8 cellular contexts compared by ENCODE assay signal in the genomic region with DNA sequence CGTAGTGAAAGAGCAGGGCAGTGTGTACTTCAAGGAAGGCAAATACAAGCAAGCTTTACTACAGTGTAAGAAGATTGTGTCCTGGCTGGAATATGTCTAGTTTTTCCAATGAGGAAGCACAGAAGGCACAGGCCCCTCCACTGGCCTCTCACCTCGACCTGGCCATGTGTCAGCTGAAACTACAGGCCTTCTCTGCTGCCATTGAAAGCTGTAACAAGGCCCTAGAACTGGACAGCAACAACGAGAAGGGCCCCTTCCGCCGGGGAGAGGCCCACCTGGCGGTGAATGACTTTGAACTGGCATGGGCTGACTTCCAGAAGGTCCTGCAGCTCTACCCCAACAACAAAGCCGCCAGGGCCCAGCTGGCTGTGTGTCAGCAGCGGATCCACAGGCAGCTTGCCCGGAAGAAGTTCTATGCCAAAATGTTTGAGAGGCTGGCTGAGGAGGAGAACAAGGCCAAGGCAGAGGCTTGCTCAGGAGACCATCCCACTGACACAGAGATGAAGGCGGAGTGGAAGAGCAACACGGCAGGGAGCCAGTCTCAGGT.
DNase-seq lines count a peak whose midpoint lies in the region; ATAC-seq and TF ChIP-seq lines count a peak whose summit lies in the region.
"Not testable (repeated sequence)": the region's sequence is repeated elsewhere in the genome, so short reads cannot be mapped to it uniquely, and the experiment has no call there.

No MANE protein-coding gene starts in this region.

- H3K4me1 ChIP-seq in breast epithelium, result not testable (repeated sequence)

- H3K36me3 Mint-ChIP-seq in chondrocyte (ENCODE audit: low read depth), result not testable (repeated sequence)

- DNase-seq in Ammon's horn (ENCODE audit: low spot score), result peak; percentile 67
- DNase-seq in M059J (ENCODE audit: low read depth), result peak; percentile 41
- DNase-seq in breast epithelium (ENCODE audit: low spot score in 2 of 2), result peak in 1 of 2 donors; percentile 53
- peak; percentile 91 for DNase-seq in chondrocyte (ENCODE audit: low spot score)
- peak; percentile 80 for DNase-seq in fibroblast of the aortic adventitia (ENCODE audit: low read depth)
- peak; percentile 76 for DNase-seq in Right ventricle myocardium inferior (ENCODE audit: missing footprints)
- DNase-seq in medulla oblongata (ENCODE audit: extremely low spot score), result peak; percentile 82
- DNase-seq in stromal cell of bone marrow (ENCODE audit: low read depth), result peak; percentile 12

- not testable (repeated sequence) for H3K27me3 Mint-ChIP-seq in chondrocyte (ENCODE audit: low read depth)

- H3K27ac Mint-ChIP-seq in chondrocyte (ENCODE audit: unreplicated experiment), result not testable (repeated sequence)

- H3K36me3 ChIP-seq in breast epithelium, result not testable (repeated sequence)

- intact Hi-C loops in breast epithelium (cut with DNase I; ENCODE audit: low total_unique reads); Right ventricle myocardium inferior (cut with DNase I): not testable (repeated sequence)

- H3K27ac ChIP-seq in breast epithelium, result peak overlapping the region; percentile 45 to 66

- H3K9me3 ChIP-seq in breast epithelium, result not testable (repeated sequence)

- H3K4me1 Mint-ChIP-seq in chondrocyte (ENCODE audit: low read depth), result not testable (repeated sequence)

- not testable (repeated sequence) for H3K9me3 Mint-ChIP-seq in chondrocyte (ENCODE audit: low read depth)

- not testable (repeated sequence) for H3K4me3 Mint-ChIP-seq in chondrocyte (ENCODE audit: unreplicated experiment)

- not testable (repeated sequence) for TF ChIP-seq POLR2A in breast epithelium (IDR thresholded peaks at IDR 0.05)

- ATAC-seq in Right ventricle myocardium inferior, result not testable (repeated sequence)

- H3K4me3 ChIP-seq in breast epithelium; fibroblast of the aortic adventitia (ENCODE audit: low read depth, low read length): not testable (repeated sequence)

- not testable (repeated sequence) for TF ChIP-seq CTCF in breast epithelium (IDR thresholded peaks at IDR 0.05); chondrocyte (IDR thresholded peaks at IDR 0.05); fibroblast of the aortic adventitia (IDR thresholded peaks at IDR 0.05; ENCODE audit: insufficient read depth, low read length)

- not testable (repeated sequence) for H3K27me3 ChIP-seq in breast epithelium
